ENCODE assay signal across 8 cellular contexts in genomic region chr19:4390017-4390861, GRCh38. TPM values are rescaled to one million over a fixed set of nuclear protein-coding genes. Genes with fewer than 3 reads are reported as not detected.
DNase-seq lines count a peak whose midpoint lies in the region; ATAC-seq and TF ChIP-seq lines count a peak whose summit lies in the region.

No MANE protein-coding gene starts in this region.

- peak overlapping the region; percentile 14 to 23 for H3K4me3 ChIP-seq in esophagus (ENCODE audit: low read depth in 1 of 2, low read length in 2 of 2)
- peak overlapping the region; percentile 54 for H3K4me3 ChIP-seq in neural cell (ENCODE audit: low read length)

- peak overlapping the region; percentile 70 for H3K4me2 ChIP-seq in neural cell (ENCODE audit: low read length)

- H3K9me2 ChIP-seq in neural cell (ENCODE audit: insufficient read depth, low read length), result no peaks in the 10 kb centered on the region

- TF ChIP-seq RAD21 in neural cell (conservative IDR thresholded peaks at IDR 0.05), result no peak

- CTCF ChIA-PET in RWPE1 (lab: Yijun Ruan, JAX), result interaction anchor here (0.6 to 1.0 kb wide), 5 partner anchors 15 to 82 kb away, joined by 3 to 4 read pairs (median 3); no protein-coding TSS in a partner anchor

- H2AFZ ChIP-seq in neural cell (ENCODE audit: low read depth, low read length), result no peak overlapping the region

- H3K4me1 Mint-ChIP-seq in CD14-positive monocyte, result peaks cover 49% of the 10 kb centered on the region

- H3K27me3 Mint-ChIP-seq in CD14-positive monocyte (ENCODE audit: low read depth in 3 of 3), result peaks cover 0 to 2% (median 0%) of the 10 kb centered on the region in 3 donors

- 45 to 47% methylated on average over 19 of the region's 19 CpGs for WGBS in esophagus, 2 donors

- peaks cover 20 to 32% of the 10 kb centered on the region in 2 donors for H3K4me1 ChIP-seq in esophagus (ENCODE audit: control insufficient read depth in 2 of 2, insufficient read depth in 2 of 2, low read length in 1 of 2)

- POLR2A ChIA-PET in RWPE1 (lab: Yijun Ruan, JAX; ENCODE audit: low non-redundant PET), result interaction anchor here (0.6 kb wide), 2 partner anchors 9 kb away, joined by 3 to 10 read pairs; no protein-coding TSS in a partner anchor

- intact Hi-C loops in CD14-positive monocyte (cut with micrococcal nuclease), result no loop called here

- H3K9me3 ChIP-seq in esophagus (ENCODE audit: control insufficient read depth in 2 of 2, insufficient read depth in 1 of 2, low read depth in 1 of 2, low read length in 1 of 2) (no peaks in the 10 kb centered on the region), neural cell (ENCODE audit: low read length) (no peaks in the 10 kb centered on the region)

- no peaks in the 10 kb centered on the region for H3K27me3 ChIP-seq in esophagus (ENCODE audit: control insufficient read depth in 1 of 2, insufficient read depth in 2 of 2, low read length in 2 of 2)
- H3K27me3 ChIP-seq in neural cell (ENCODE audit: insufficient read depth, low read depth, low read length), result no peaks in the 10 kb centered on the region

- TF ChIP-seq CTCF in CD14-positive monocyte (IDR thresholded peaks at IDR 0.05) (no peak), RWPE1 (conservative IDR thresholded peaks at IDR 0.05; ENCODE audit: low read depth) (no peak), neural cell (IDR thresholded peaks at IDR 0.05; ENCODE audit: poor library complexity, severe bottlenecking) (no peak)

- H3K79me2 ChIP-seq in neural cell (replicated peaks; ENCODE audit: insufficient read depth, low read length), result peaks cover 17% of the 10 kb centered on the region

- H4K20me1 ChIP-seq in neural cell (ENCODE audit: insufficient read depth), result no peaks in the 10 kb centered on the region

- H3K27ac ChIP-seq in RWPE1 (peak overlapping the region; percentile 99), esophagus (ENCODE audit: low read depth in 2 of 2, low read length in 1 of 2) (peak overlapping the region; percentile 97), neural cell (ENCODE audit: low read length) (peak overlapping the region; percentile 88)

- peaks cover 0 to 20% of the 10 kb centered on the region in 2 donors for H3K36me3 ChIP-seq in esophagus (ENCODE audit: control insufficient read depth in 2 of 2, insufficient read depth in 2 of 2, low read length in 1 of 2)
- no peaks in the 10 kb centered on the region for H3K36me3 ChIP-seq in neural cell (ENCODE audit: insufficient read depth, low read length)

- H3K9me3 Mint-ChIP-seq in CD14-positive monocyte, result peaks cover 0 to 2% (median 0%) of the 10 kb centered on the region in 7 donors

- H3F3A ChIP-seq in neural cell (ENCODE audit: insufficient read depth, low read length, poor library complexity, severe bottlenecking), result no peaks in the 10 kb centered on the region

- peaks cover 31 to 70% of the 10 kb centered on the region in 2 donors for H3K36me3 Mint-ChIP-seq in CD14-positive monocyte

- peak; percentile 30 for TF ChIP-seq EP300 in neural cell (conservative IDR thresholded peaks at IDR 0.05; ENCODE audit: poor library complexity, severe bottlenecking)

- no peak for DNase-seq in CD14-positive monocyte (ENCODE audit: low spot score)
- no peak for DNase-seq in RWPE1 (ENCODE audit: low spot score)
- no peak for DNase-seq in AG08396 (ENCODE audit: low spot score)
- no peak for DNase-seq in RPMI8226

- peak overlapping the region; percentile 76 to 91 (median 83) for H3K27ac Mint-ChIP-seq in CD14-positive monocyte

- no peak for ATAC-seq in HG03520 (IDR thresholded peaks at IDR 0.05; ENCODE audit: unreplicated experiment)
- ATAC-seq in GM18498 (IDR thresholded peaks at IDR 0.05; ENCODE audit: unreplicated experiment), result no peak

- peak overlapping the region; percentile 65 for H3K9ac ChIP-seq in neural cell (ENCODE audit: low read length)

- peak overlapping the region; percentile 66 to 72 for H3K4me3 Mint-ChIP-seq in CD14-positive monocyte

TF ChIP-seq in neural cell, 6 proteins besides CTCF, POLR2A, EP300 and RAD21:
- peak; percentile 46 for TF ChIP-seq REST (IDR thresholded peaks at IDR 0.05; ENCODE audit: borderline replicate concordance)
- no peak for TF ChIP-seq TAF1 (IDR thresholded peaks at IDR 0.05; ENCODE audit: low read depth)
- TF ChIP-seq POLR2AphosphoS5 (IDR thresholded peaks at IDR 0.05), result peak; percentile 56
- peak; percentile 8 for TF ChIP-seq SMC3 (conservative IDR thresholded peaks at IDR 0.05; ENCODE audit: poor library complexity)
- TF ChIP-seq EZH2 (IDR thresholded peaks at IDR 0.05; ENCODE audit: borderline replicate concordance, insufficient read depth, low read length, poor library complexity, severe bottlenecking), result no peak

RNA-seq across cellular contexts. Expression of gene SH3GL1, which starts 10.1 kb away (rescaled TPM):
- polyA plus RNA-seq in CD14-positive monocyte (10 to 100 TPM; 14.0 to 15.0 TPM), esophagus (100 to 1,000 TPM; 123 to 242 TPM), neural cell (25.2 and 28.6 TPM in 2 replicates)
- 30.8 and 33.1 TPM in 2 replicates for polyA minus RNA-seq in neural cell

RNA-seq across cellular contexts. Expression of gene CHAF1A, which starts 12.2 kb away (rescaled TPM):
- polyA plus RNA-seq in CD14-positive monocyte, result 1 to 10 TPM; 4.4 to 5.4 TPM
- 10 to 100 TPM; 10.8 to 11.7 TPM for polyA plus RNA-seq in esophagus
- 3.1 and 9.4 TPM in 2 replicates for polyA plus RNA-seq in neural cell
- polyA minus RNA-seq in neural cell, result 7.5 and 11.4 TPM in 2 replicates

RNA-seq across cellular contexts. Expression of gene MPND, which starts 46.9 kb away (rescaled TPM):
- 1 to 10 TPM; 6.5 to 7.0 TPM for polyA plus RNA-seq in CD14-positive monocyte
- polyA plus RNA-seq in esophagus, result 10 to 100 TPM; 13.5 to 15.5 TPM
- 34.8 and 37.0 TPM in 2 replicates for polyA plus RNA-seq in neural cell
- polyA minus RNA-seq in neural cell, result 27.0 and 34.8 TPM in 2 replicates

RNA-seq across cellular contexts. Expression of gene STAP2, which starts 51.6 kb away (rescaled TPM):
- polyA plus RNA-seq in CD14-positive monocyte, result under 1 TPM in 1 of 2 donors, not detected in 1; 0.17 TPM
- 100 to 1,000 TPM in 1 of 2 donors, 10 to 100 TPM in 1; 99.2 to 126 TPM for polyA plus RNA-seq in esophagus
- 0.16 and 0.62 TPM in 2 replicates for polyA plus RNA-seq in neural cell
- polyA minus RNA-seq in neural cell, result 0.49 TPM in 1 of 2 replicates, not detected in the other
